ENCODE assay signal across 1 cellular context in the genomic region with DNA sequence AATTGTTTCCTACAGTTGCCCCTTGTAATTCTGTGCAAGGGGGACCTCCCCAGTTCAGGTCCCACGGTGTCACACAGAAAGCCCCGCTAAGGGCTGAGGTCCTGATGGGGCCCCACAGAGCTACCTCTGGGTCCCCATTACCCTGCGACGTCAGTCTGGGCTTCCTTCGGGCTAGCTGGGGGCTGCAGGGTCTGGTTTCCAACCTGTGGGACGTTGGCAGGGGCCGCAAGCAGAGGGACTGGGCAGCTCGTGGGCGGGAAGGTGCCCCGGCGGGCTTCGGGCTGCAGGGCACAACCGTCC.
TF ChIP-seq lines count a peak whose summit lies in the region.

No MANE protein-coding gene starts in this region.

TF ChIP-seq in K562, 482 proteins besides CTCF, POLR2A, EP300 and RAD21:
- TF ChIP-seq SIX5 (IDR thresholded peaks at IDR 0.05; ENCODE audit: borderline replicate concordance in 1 of 2, insufficient read depth in 1 of 2, low read depth in 1 of 2, low read length in 2 of 2) (0 out of 4 replicates have a peak, but pooled peaks of 1 of the 2 experiments have one; percentile 1), ZEB2 (IDR thresholded peaks at IDR 0.05) (no peak), CEBPZ (IDR thresholded peaks at IDR 0.05; ENCODE audit: borderline replicate concordance, low read depth, low read length) (no peak), PREB (CRISPR knock-in tag; IDR thresholded peaks at IDR 0.05) (0 out of 2 replicates have a peak, but pooled peaks have one; percentile 54), ZNF263 (CRISPR knock-in tag; IDR thresholded peaks at IDR 0.05; ENCODE audit: borderline replicate concordance) (0 out of 2 replicates have a peak, but pooled peaks have one; percentile 27), CREM (IDR thresholded peaks at IDR 0.05; ENCODE audit: low read depth) (0 out of 2 replicates have a peak, but pooled peaks have one; percentile 3), ZBTB1 (CRISPR knock-in tag; IDR thresholded peaks at IDR 0.05; ENCODE audit: borderline replicate concordance, low read depth) (0 out of 2 replicates have a peak, but pooled peaks have one; percentile 3), E2F4 (CRISPR knock-in tag; IDR thresholded peaks at IDR 0.05; ENCODE audit: low read depth) (0 out of 2 replicates have a peak, but pooled peaks have one; percentile 4), CREB1 (IDR thresholded peaks at IDR 0.05) (no peak), CREB1 (CRISPR knock-in tag; IDR thresholded peaks at IDR 0.05) (no peak), MCM7 (IDR thresholded peaks at IDR 0.05) (no peak), BRCA1 (IDR thresholded peaks at IDR 0.05) (no peak), BRCA1 (CRISPR knock-in tag; IDR thresholded peaks at IDR 0.05) (0 out of 2 replicates have a peak, but pooled peaks have one; percentile 21)
- TF ChIP-seq, protein P1, sequence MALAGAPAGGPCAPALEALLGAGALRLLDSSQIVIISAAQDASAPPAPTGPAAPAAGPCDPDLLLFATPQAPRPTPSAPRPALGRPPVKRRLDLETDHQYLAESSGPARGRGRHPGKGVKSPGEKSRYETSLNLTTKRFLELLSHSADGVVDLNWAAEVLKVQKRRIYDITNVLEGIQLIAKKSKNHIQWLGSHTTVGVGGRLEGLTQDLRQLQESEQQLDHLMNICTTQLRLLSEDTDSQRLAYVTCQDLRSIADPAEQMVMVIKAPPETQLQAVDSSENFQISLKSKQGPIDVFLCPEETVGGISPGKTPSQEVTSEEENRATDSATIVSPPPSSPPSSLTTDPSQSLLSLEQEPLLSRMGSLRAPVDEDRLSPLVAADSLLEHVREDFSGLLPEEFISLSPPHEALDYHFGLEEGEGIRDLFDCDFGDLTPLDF (CRISPR knock-in tag; IDR thresholded peaks at IDR 0.05): 0 out of 2 replicates have a peak, but pooled peaks have one; percentile 14
